23 cellular contexts compared by ENCODE assay signal in the genomic region with DNA sequence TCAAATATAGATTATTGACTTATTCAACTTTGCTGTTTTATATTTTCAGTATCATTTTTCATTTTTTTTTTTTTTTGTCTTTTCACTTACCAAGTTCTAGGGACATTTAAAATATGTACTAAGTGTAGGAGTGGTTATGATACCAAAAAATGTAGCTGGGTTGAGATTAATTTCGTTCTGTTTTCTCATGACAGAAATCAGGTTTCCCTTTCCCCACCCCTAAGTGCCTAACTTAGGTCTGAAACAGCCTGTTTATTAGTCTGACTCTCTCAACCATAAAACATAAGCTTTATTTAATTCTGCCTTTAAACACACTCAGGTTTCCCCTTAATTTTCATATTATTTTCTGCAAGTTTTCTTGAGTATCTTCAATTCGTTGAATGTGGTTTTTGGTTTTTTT. TPM values are rescaled to one million over a fixed set of nuclear protein-coding genes. Genes with fewer than 3 reads are reported as not detected.
DNase-seq lines count a peak whose midpoint lies in the region; ATAC-seq, FAIRE-seq and TF ChIP-seq lines count a peak whose summit lies in the region.
"Had no signal": no experiment of that assay in that cellular context is flagged by ENCODE, and none has a peak within 500 bp of the region (broad histone marks: within the 10 kb centered on the region; RNA-seq: fewer than 3 reads in every experiment).

No MANE protein-coding gene starts in this region.

- H3K36me3 ChIP-seq in GM12878 (ENCODE audit: control insufficient read depth in 2 of 2, insufficient read depth in 2 of 2, low read length in 1 of 2), result no peaks in the 10 kb centered on the region

- no peak for TF ChIP-seq CTCF in GM12878 (IDR thresholded peaks at IDR 0.05 in 2 of 3, conservative IDR thresholded peaks at IDR 0.05 in 1 of 3; ENCODE audit: control insufficient read depth in 2 of 3, extremely low read depth in 1 of 3, insufficient read depth in 1 of 3, low read depth in 3 of 3, low read length in 3 of 3)

- H2AFZ ChIP-seq in GM12878 (ENCODE audit: control insufficient read depth, low read depth, low read length), result no peak overlapping the region
- H2AFZ ChIP-seq: hepatocyte had no signal

- H3K27me3 ChIP-seq in GM12878 (replicated peaks in 1 of 2; ENCODE audit: control insufficient read depth in 2 of 2, insufficient read depth in 2 of 2, low read length in 1 of 2), result no peaks in the 10 kb centered on the region
- H3K27me3 ChIP-seq: adrenal gland, hepatocyte had no signal

- no TSS peak for BruUV-seq in GM12878 (replicated peaks; lab: Mats Ljungman, UMichigan)

- TF ChIP-seq RAD21 in GM12878 (IDR thresholded peaks at IDR 0.05; ENCODE audit: insufficient read depth, low read depth, low read length), result no peak

- peak; percentile 62 for FAIRE-seq in GM12878 (lab: Jason Lieb, UNC)
- FAIRE-seq: bronchial epithelial cell, keratinocyte had no signal

- no peak for TF ChIP-seq POLR2A in GM12878 (IDR thresholded peaks at IDR 0.05; ENCODE audit: low read depth, low read length)

- H3K4me2 ChIP-seq in GM12878 (ENCODE audit: control insufficient read depth, insufficient read depth), result no peak overlapping the region
- H3K4me2 ChIP-seq: hepatocyte had no signal

- H3K4me1 ChIP-seq in GM12878 (ENCODE audit: control insufficient read depth, insufficient read depth, low read length), result no peaks in the 10 kb centered on the region
- H3K4me1 ChIP-seq: adrenal gland had no signal

- TF ChIP-seq EP300 in GM12878 (IDR thresholded peaks at IDR 0.05; ENCODE audit: borderline replicate concordance in 1 of 2, control insufficient read depth in 1 of 2, low read depth in 2 of 2, low read length in 2 of 2), result no peak

- CTCF ChIA-PET in GM12878 (lab: Yijun Ruan, JAX), result interaction anchor here (0.7 kb wide), 1 partner anchor 31 kb away, joined by 3 read pairs; no protein-coding TSS in a partner anchor

- RAD21 ChIA-PET in GM12878 (lab: Charles Lee; ENCODE audit: unreplicated experiment), result no interaction called here

- POLR2A ChIA-PET in GM12878 (lab: Charles Lee), result interaction anchor here (1.0 kb wide), 1 partner anchor 18 kb away, joined by 4 read pairs; no protein-coding TSS in a partner anchor

- H4K20me1 ChIP-seq in GM12878 (ENCODE audit: control insufficient read depth, insufficient read depth), result no peaks in the 10 kb centered on the region

- H3K9ac ChIP-seq in GM12878 (ENCODE audit: control insufficient read depth, insufficient read depth, low read length), result no peak overlapping the region

- no peaks in the 10 kb centered on the region for H3K79me2 ChIP-seq in GM12878 (ENCODE audit: control insufficient read depth, insufficient read depth, low read length)
- H3K79me2 ChIP-seq: hepatocyte had no signal

- in situ Hi-C loops in GM12878 (cut with MboI) (no loop called here), G401 (cut with HindIII; ENCODE audit: low sequenced_read_pairs) (no loop called here)

- ATAC-seq in GM18870 (IDR thresholded peaks at IDR 0.05; ENCODE audit: unreplicated experiment) (peak; percentile 68), GM21515 (IDR thresholded peaks at IDR 0.05; ENCODE audit: unreplicated experiment) (peak; percentile 76), HG02870 (IDR thresholded peaks at IDR 0.05; ENCODE audit: unreplicated experiment) (peak; percentile 81), GM12878 (peak; percentile 31; the same call in 2 of the 3 replicates)
- ATAC-seq: CD8-positive, alpha-beta T cell; naive thymus-derived CD4-positive, alpha-beta T cell; right cardiac atrium; stimulated activated effector memory CD8-positive, alpha-beta T cell treated with anti-CD3 and anti-CD28 coated beads, Interleukin-12 subunit alpha, Interleukin-12 subunit beta, amount 100 ng/mL, for 72 hours had no signal

- WGBS in GM12878 (ENCODE audit: insufficient coverage, insufficient replicate concordance, low lambda C conversion rate, missing lambda C conversion rate), result 55% methylated on average over 2 of the region's 2 CpGs

- H3K4me3 ChIP-seq in GM12878, result no peak overlapping the region
- H3K4me3 ChIP-seq: adrenal gland, hepatocyte had no signal

- H3K27ac ChIP-seq in GM12878 (ENCODE audit: control insufficient read depth, insufficient read depth), result no peak overlapping the region
- H3K27ac ChIP-seq: adrenal gland, hepatocyte had no signal

- DNase-seq in GM12878 (ENCODE audit: low read depth, low spot score), result no peak
- DNase-seq in G401 (ENCODE audit: low spot score), result no peak
- DNase-seq in 8988T, result no peak
- DNase-seq in hippocampal formation (lab: John Stamatoyannopoulos, UW), result no peak
- DNase-seq: activated CD4-positive, alpha-beta T cell treated with anti-CD3 and anti-CD28 coated beads, Interleukin-2, amount 10 ng/mL, durations not matched to agents 7 days and 5 days; activated CD8-positive, alpha-beta memory T cell treated with anti-CD3 and anti-CD28 coated beads, Interleukin-2, amount 50 U/mL, for 48 hours; activated effector memory CD4-positive, alpha-beta T cell treated with Interleukin-2 at 50 U/mL for 16 hours; adrenal gland; CD8-positive, alpha-beta T cell; DMS79 treated with DMSO at 0.1 percent for 48 hours; H7; naive thymus-derived CD4-positive, alpha-beta T cell; NCI-H1105; NCI-H2081; right cardiac atrium; stimulated activated CD4-positive, alpha-beta T cell treated with anti-CD3 and anti-CD28 coated beads, Interleukin-15, amount 100 ng/mL, for 24 hours had no signal

- SMC1A ChIA-PET in GM12878 (lab: Charles Lee; ENCODE audit: uncharacterized antibody, unreplicated experiment), result no interaction called here

- intact Hi-C loops in GM12878 (cut with micrococcal nuclease; ENCODE audit: unreplicated experiment), result no loop called here

- H3K9me3 ChIP-seq in GM12878 (replicated peaks; ENCODE audit: control insufficient read depth, insufficient read depth, low read length), result no peaks in the 10 kb centered on the region
- H3K9me3 ChIP-seq: adrenal gland had no signal

TF ChIP-seq in GM12878, 131 proteins besides CTCF, POLR2A, EP300 and RAD21:
- TF ChIP-seq, protein P1, sequence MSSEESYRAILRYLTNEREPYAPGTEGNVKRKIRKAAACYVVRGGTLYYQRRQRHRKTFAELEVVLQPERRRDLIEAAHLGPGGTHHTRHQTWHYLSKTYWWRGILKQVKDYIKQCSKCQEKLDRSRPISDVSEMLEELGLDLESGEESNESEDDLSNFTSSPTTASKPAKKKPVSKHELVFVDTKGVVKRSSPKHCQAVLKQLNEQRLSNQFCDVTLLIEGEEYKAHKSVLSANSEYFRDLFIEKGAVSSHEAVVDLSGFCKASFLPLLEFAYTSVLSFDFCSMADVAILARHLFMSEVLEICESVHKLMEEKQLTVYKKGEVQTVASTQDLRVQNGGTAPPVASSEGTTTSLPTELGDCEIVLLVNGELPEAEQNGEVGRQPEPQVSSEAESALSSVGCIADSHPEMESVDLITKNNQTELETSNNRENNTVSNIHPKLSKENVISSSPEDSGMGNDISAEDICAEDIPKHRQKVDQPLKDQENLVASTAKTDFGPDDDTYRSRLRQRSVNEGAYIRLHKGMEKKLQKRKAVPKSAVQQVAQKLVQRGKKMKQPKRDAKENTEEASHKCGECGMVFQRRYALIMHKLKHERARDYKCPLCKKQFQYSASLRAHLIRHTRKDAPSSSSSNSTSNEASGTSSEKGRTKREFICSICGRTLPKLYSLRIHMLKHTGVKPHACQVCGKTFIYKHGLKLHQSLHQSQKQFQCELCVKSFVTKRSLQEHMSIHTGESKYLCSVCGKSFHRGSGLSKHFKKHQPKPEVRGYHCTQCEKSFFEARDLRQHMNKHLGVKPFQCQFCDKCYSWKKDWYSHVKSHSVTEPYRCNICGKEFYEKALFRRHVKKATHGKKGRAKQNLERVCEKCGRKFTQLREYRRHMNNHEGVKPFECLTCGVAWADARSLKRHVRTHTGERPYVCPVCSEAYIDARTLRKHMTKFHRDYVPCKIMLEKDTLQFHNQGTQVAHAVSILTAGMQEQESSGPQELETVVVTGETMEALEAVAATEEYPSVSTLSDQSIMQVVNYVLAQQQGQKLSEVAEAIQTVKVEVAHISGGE (CRISPR knock-in tag; IDR thresholded peaks at IDR 0.05), result no peak
- TF ChIP-seq BCL11A (IDR thresholded peaks at IDR 0.05; ENCODE audit: low read depth, low read length), result no peak
- no peak for TF ChIP-seq ZNF384 (IDR thresholded peaks at IDR 0.05; ENCODE audit: borderline replicate concordance, low read depth, low read length)
- TF ChIP-seq ASH2L (IDR thresholded peaks at IDR 0.05; ENCODE audit: borderline replicate concordance, low read depth), result no peak
- no peak for TF ChIP-seq MYB (IDR thresholded peaks at IDR 0.05; ENCODE audit: borderline replicate concordance, low read depth, low read length)
- TF ChIP-seq FOS (IDR thresholded peaks at IDR 0.05; ENCODE audit: borderline replicate concordance, extremely low read depth, insufficient read length), result no peak
- no peak for TF ChIP-seq RELA (IDR thresholded peaks at IDR 0.05; ENCODE audit: borderline replicate concordance, partially characterized antibody)
- TF ChIP-seq, protein P2, sequence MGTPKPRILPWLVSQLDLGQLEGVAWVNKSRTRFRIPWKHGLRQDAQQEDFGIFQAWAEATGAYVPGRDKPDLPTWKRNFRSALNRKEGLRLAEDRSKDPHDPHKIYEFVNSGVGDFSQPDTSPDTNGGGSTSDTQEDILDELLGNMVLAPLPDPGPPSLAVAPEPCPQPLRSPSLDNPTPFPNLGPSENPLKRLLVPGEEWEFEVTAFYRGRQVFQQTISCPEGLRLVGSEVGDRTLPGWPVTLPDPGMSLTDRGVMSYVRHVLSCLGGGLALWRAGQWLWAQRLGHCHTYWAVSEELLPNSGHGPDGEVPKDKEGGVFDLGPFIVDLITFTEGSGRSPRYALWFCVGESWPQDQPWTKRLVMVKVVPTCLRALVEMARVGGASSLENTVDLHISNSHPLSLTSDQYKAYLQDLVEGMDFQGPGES (IDR thresholded peaks at IDR 0.05), result no peak

RNA-seq across cellular contexts. Expression of a gene that starts 22.1 kb away (rescaled TPM):
- total RNA-seq in GM12878 (2013; cell fraction: nucleolus; rRNA removed), result 29.7 and 32.0 TPM in 2 replicates
- total RNA-seq in GM12878 (2014; rRNA removed) (12.4 and 16.8 TPM in 2 replicates), GM12878 (2014; rRNA removed; fragmentation: Illumina TruSeq; extraction: Trizol) (13.3 and 13.4 TPM in 2 replicates), GM12878 (2021) (12.1 and 14.4 TPM in 2 replicates)
- 2.5 TPM for polyA plus RNA-seq in GM12878 (2011; ENCODE audit: low read depth)
- polyA plus RNA-seq in GM12878 (2011; rRNA removed) (21.2 and 35.6 TPM in 2 replicates), GM12878 (2014; fragmentation: Illumina TruSeq; extraction: Trizol) (10.7 and 14.0 TPM in 2 replicates), GM12878 (2014; fragmentation: Nextera tagmentation; extraction: Ambion mirVana) (1 to 10 TPM; 3.7 to 5.4 TPM), GM12878 (2014; rRNA removed) (5.4 and 5.6 TPM in 2 replicates), GM12878 (2016; fragmentation: Nextera tagmentation; extraction: Ambion mirVana) (10 to 100 TPM; 13.3 to 20.4 TPM)
- polyA plus RNA-seq in GM12878 (2011; cell fraction: cytosol; rRNA removed), result 6.8 and 7.6 TPM in 2 replicates
- polyA plus RNA-seq in GM12878 (2011; cell fraction: nucleus; rRNA removed), result 10.2 and 11.1 TPM in 2 replicates
- polyA plus RNA-seq in GM12878 (2012), result 4.8 and 6.7 TPM in 2 replicates
- polyA minus RNA-seq in GM12878 (2011; rRNA and poly(A)+ RNA removed), result 9.9 and 21.1 TPM in 2 replicates
- 10.7 and 17.8 TPM in 2 replicates for polyA minus RNA-seq in GM12878 (2011; cell fraction: cytosol; rRNA and poly(A)+ RNA removed)
- polyA minus RNA-seq in GM12878 (2011; cell fraction: nucleus; rRNA and poly(A)+ RNA removed), result 8.9 and 16.2 TPM in 2 replicates
- total RNA-seq in G401 (2014; rRNA removed; shearing (Covaris generic)), result 40.0 and 57.2 TPM in 2 replicates

Comparison
In these comparisons a context has a peak if more than half of its experiments do, and no peak if none do; other contexts are left out.
1. ATAC-seq: peak in every context shown above with its lines; median percentile 81 in HG02870; 76 in GM21515; 68 in GM18870; 31 in GM12878.